In genomic region chr3:190338717-190339116, GRCh38 we compare ENCODE assay signal across 13 cellular contexts. TPM values are rescaled to one million over a fixed set of nuclear protein-coding genes. Genes with fewer than 3 reads are reported as not detected.
DNase-seq lines count a peak whose midpoint lies in the region; ATAC-seq and TF ChIP-seq lines count a peak whose summit lies in the region.
"Had no signal": no experiment of that assay in that cellular context is flagged by ENCODE, and none has a peak within 500 bp of the region (broad histone marks: within the 10 kb centered on the region; RNA-seq: fewer than 3 reads in every experiment).

No MANE protein-coding gene starts in this region.

- ATAC-seq in PC-3, result peak; percentile 74
- ATAC-seq in stimulated activated memory B cell treated with anti-CD40 and anti-IgM and Interleukin-4, amounts not matched to agents 10 μg/mL and 1 μg/mL and 100 μg/mL, for 72 hours, result peak; percentile 24
- ATAC-seq: activated T-cell treated with anti-CD3 and anti-CD28 coated beads, Interleukin-2, amount 50 U/mL, for 4 hours had no signal

- TF ChIP-seq CTCF in PC-3 (conservative IDR thresholded peaks at IDR 0.05; ENCODE audit: low read depth, low read length) (no peak), fibroblast of mammary gland (conservative IDR thresholded peaks at IDR 0.05; ENCODE audit: control insufficient read depth, insufficient read depth, low read depth, low read length) (no peak), endodermal cell (conservative IDR thresholded peaks at IDR 0.05) (no peak)

- intact Hi-C loops in PC-3 (cut with micrococcal nuclease), result no loop called here

- peaks cover 6% of the 10 kb centered on the region for H3K9me3 Mint-ChIP-seq in stimulated activated memory B cell treated with anti-CD40 and anti-IgM and Interleukin-4, amounts not matched to agents 10 μg/mL and 1 μg/mL and 100 μg/mL, for 72 hours
- H3K9me3 Mint-ChIP-seq in endodermal cell, result peaks cover 7% of the 10 kb centered on the region

- H3K9me2 ChIP-seq in PC-3 (replicated peaks; ENCODE audit: low read length), result no peaks in the 10 kb centered on the region

- H4K20me1 ChIP-seq in PC-3 (ENCODE audit: low read length), result no peaks in the 10 kb centered on the region

- H3K27me3 Mint-ChIP-seq in stimulated activated memory B cell treated with anti-CD40 and anti-IgM and Interleukin-4, amounts not matched to agents 10 μg/mL and 1 μg/mL and 100 μg/mL, for 72 hours, result peaks cover 4% of the 10 kb centered on the region
- H3K27me3 Mint-ChIP-seq in endodermal cell (ENCODE audit: insufficient read depth), result no peaks in the 10 kb centered on the region

- H3K9ac ChIP-seq in PC-3 (ENCODE audit: low read length), result no peak overlapping the region
- no peak overlapping the region for H3K9ac ChIP-seq in endodermal cell (ENCODE audit: extremely low read depth, low read length, poor library complexity, severe bottlenecking)

- H3K36me3 ChIP-seq in PC-3 (ENCODE audit: low read depth, low read length), result no peaks in the 10 kb centered on the region
- no peaks in the 10 kb centered on the region for H3K36me3 ChIP-seq in endodermal cell (ENCODE audit: control insufficient read depth, insufficient read depth, low read length)
- H3K36me3 ChIP-seq: brain microvascular endothelial cell had no signal

- no peaks in the 10 kb centered on the region for H3K36me3 Mint-ChIP-seq in stimulated activated memory B cell treated with anti-CD40 and anti-IgM and Interleukin-4, amounts not matched to agents 10 μg/mL and 1 μg/mL and 100 μg/mL, for 72 hours
- H3K36me3 Mint-ChIP-seq in endodermal cell (ENCODE audit: low read depth), result no peaks in the 10 kb centered on the region

- H3K9me3 ChIP-seq in PC-3 (ENCODE audit: low read length) (no peaks in the 10 kb centered on the region; the same call in 1 of the 2 replicates), endodermal cell (ENCODE audit: control insufficient read depth, low read length) (no peaks in the 10 kb centered on the region)

- H3K4me2 ChIP-seq in PC-3 (ENCODE audit: low read length), result no peak overlapping the region

- H3K79me2 ChIP-seq in PC-3 (ENCODE audit: low read length), result no peaks in the 10 kb centered on the region

- no peak overlapping the region for H3K4me3 Mint-ChIP-seq in stimulated activated memory B cell treated with anti-CD40 and anti-IgM and Interleukin-4, amounts not matched to agents 10 μg/mL and 1 μg/mL and 100 μg/mL, for 72 hours
- H3K4me3 Mint-ChIP-seq in endodermal cell, result no peak overlapping the region
- H3K4me3 Mint-ChIP-seq: activated T-cell treated with anti-CD3 and anti-CD28 coated beads, Interleukin-2, amount 50 U/mL, for 4 hours had no signal

- H3K4me1 Mint-ChIP-seq in stimulated activated memory B cell treated with anti-CD40 and anti-IgM and Interleukin-4, amounts not matched to agents 10 μg/mL and 1 μg/mL and 100 μg/mL, for 72 hours, result no peaks in the 10 kb centered on the region
- no peaks in the 10 kb centered on the region for H3K4me1 Mint-ChIP-seq in endodermal cell

- POLR2A ChIA-PET in PC-3 (lab: Charles Lee; ENCODE audit: unreplicated experiment), result no interaction called here

- no TSS peak for BruUV-seq in PC-3 (replicated peaks; lab: Mats Ljungman, UMichigan)

- H3K4me3 ChIP-seq in PC-3 (ENCODE audit: low read length) (no peak overlapping the region), fibroblast of mammary gland (ENCODE audit: control insufficient read depth, low read depth, low read length) (no peak overlapping the region), endodermal cell (ENCODE audit: low read length) (no peak overlapping the region)

- no peak overlapping the region for H3K27ac Mint-ChIP-seq in stimulated activated memory B cell treated with anti-CD40 and anti-IgM and Interleukin-4, amounts not matched to agents 10 μg/mL and 1 μg/mL and 100 μg/mL, for 72 hours
- no peak overlapping the region for H3K27ac Mint-ChIP-seq in endodermal cell

- peak; percentile 13 for DNase-seq in NCI-H82 (lab: John Stamatoyannopoulos, UW)
- DNase-seq in NCI-H82 treated with DMSO at 0.1 percent for 48 hours (lab: John Stamatoyannopoulos, UW; ENCODE audit: unreplicated experiment), result no peak
- DNase-seq in PC-3, result peak; percentile 70
- DNase-seq in fibroblast of mammary gland (ENCODE audit: low read depth), result peak; percentile 41
- no peak for DNase-seq in HK-2 (ENCODE audit: unreplicated experiment)
- DNase-seq in endodermal cell, result no peak
- DNase-seq in NCI-H2081 (lab: John Stamatoyannopoulos, UW), result no peak
- DNase-seq: ACHN; activated T-cell treated with anti-CD3 and anti-CD28 coated beads, Interleukin-2, amount 50 U/mL, for 4 hours; brain microvascular endothelial cell; DMS79; NK-92 treated with Interleukin-12 subunit alpha and Interleukin-12 subunit beta, amount 100 ng/mL, for 24 hours had no signal

- H3K4me1 ChIP-seq in PC-3 (ENCODE audit: insufficient read depth, low read length), result peaks cover 12% of the 10 kb centered on the region
- no peaks in the 10 kb centered on the region for H3K4me1 ChIP-seq in endodermal cell (ENCODE audit: control insufficient read depth, insufficient read depth, low read length)

- peak overlapping the region; percentile 12; the same call in 1 of the 2 replicates for H3K27ac ChIP-seq in PC-3 (ENCODE audit: low read length)
- H3K27ac ChIP-seq in endodermal cell (ENCODE audit: low read depth, low read length), result no peak overlapping the region
- H3K27ac ChIP-seq: brain microvascular endothelial cell had no signal

- H3F3A ChIP-seq in PC-3 (ENCODE audit: low read length, unreplicated experiment), result no peaks in the 10 kb centered on the region

- H2AFZ ChIP-seq in PC-3 (ENCODE audit: low read length), result peak overlapping the region; percentile 7; the same call in 1 of the 2 replicates

- CTCF ChIA-PET in PC-3 (lab: Charles Lee), result interaction anchor here (0.5 to 1.4 kb wide), 2 partner anchors 16 to 46 kb away, joined by 3 to 4 read pairs; partner anchors contain the start of gene CLDN1

- H3K27me3 ChIP-seq in PC-3 (ENCODE audit: low read length), result no peaks in the 10 kb centered on the region
- no peaks in the 10 kb centered on the region for H3K27me3 ChIP-seq in endodermal cell (ENCODE audit: control insufficient read depth, insufficient read depth, low read length, poor library complexity, severe bottlenecking)
- H3K27me3 ChIP-seq: brain microvascular endothelial cell had no signal

RNA-seq across cellular contexts. Expression of gene CLDN1, which starts 16.5 kb away (rescaled TPM):
- total RNA-seq in PC-3 (2014; rRNA removed), result 6.8 and 9.6 TPM in 2 replicates
- total RNA-seq in endodermal cell, result 10 to 100 TPM in 1 of 2 donors, 1 to 10 TPM in 1; 8.7 to 10.2 TPM
- 7.8 TPM for polyA plus RNA-seq in endodermal cell (2013, experiment 1 of 2)
- polyA plus RNA-seq in endodermal cell (2013, experiment 2 of 2), result 9.1 TPM

RNA-seq across cellular contexts. Expression of gene CLDN16, which starts 49.2 kb away (rescaled TPM):
- total RNA-seq in PC-3 (2014; rRNA removed), result not detected in 2 replicates
- 1 to 10 TPM in 1 of 2 donors, under 1 TPM in 1; 0.40 to 1.1 TPM for total RNA-seq in endodermal cell
- 0.14 TPM for polyA plus RNA-seq in endodermal cell (2013, experiment 1 of 2)
- polyA plus RNA-seq in endodermal cell (2013, experiment 2 of 2), result 0.25 TPM
- total RNA-seq: activated T-cell treated with anti-CD3 and anti-CD28 coated beads, Interleukin-2, amount 50 U/mL, for 4 hours had no signal

Comparison
In these comparisons a context has a peak if more than half of its experiments do, and no peak if none do; other contexts are left out.
1. DNase-seq: peak in NCI-H82 (single experiment), PC-3 (single experiment) and fibroblast of mammary gland (single experiment); none in NCI-H82 treated with DMSO at 0.1 percent for 48 hours (single experiment), HK-2 (single experiment), endodermal cell (single experiment) and NCI-H2081 (0 of 2).